11 cellular contexts compared by ENCODE assay signal in the genomic region with DNA sequence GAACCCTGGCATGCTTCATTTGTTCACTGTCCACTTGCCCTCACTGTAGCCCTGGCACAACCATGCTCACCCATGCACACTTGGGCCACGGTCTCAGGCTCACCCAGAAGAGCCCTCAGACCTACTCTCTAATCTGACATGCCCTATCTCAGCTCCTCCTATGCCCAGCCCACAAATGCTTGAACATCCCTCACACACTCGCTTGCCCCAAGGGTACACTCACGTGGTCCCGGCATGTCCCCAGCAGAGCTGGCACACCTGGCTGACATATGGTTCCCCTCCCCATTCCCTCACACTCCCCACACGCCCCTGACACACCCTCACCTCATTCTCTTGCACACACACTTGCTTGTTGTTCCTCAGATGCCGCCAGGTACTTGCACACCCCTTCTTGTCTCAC.
"Had no signal": no experiment of that assay in that cellular context is flagged by ENCODE, and none has a peak within 500 bp of the region (broad histone marks: within the 10 kb centered on the region; RNA-seq: fewer than 3 reads in every experiment).

No MANE protein-coding gene starts in this region.

- H2AFZ ChIP-seq: hepatocyte had no signal

- H3K27ac ChIP-seq: colonic mucosa, hepatocyte, SK-N-MC, transverse colon had no signal

- H3K9me3 ChIP-seq: colonic mucosa, transverse colon had no signal

- H3K36me3 ChIP-seq: colonic mucosa, transverse colon had no signal

- DNase-seq: activated CD4-positive, alpha-beta T cell treated with anti-CD3 and anti-CD28 coated beads, Interleukin-2, amount 50 U/mL, for 4 hours; activated naive CD4-positive, alpha-beta T cell treated with Interleukin-2 at 50 U/mL for 16 hours; activated T-cell treated with anti-CD3 and anti-CD28 coated beads, Interleukin-2, amount 50 U/mL, for 72 hours; colonic mucosa; effector CD8-positive, alpha-beta T cell; right cardiac atrium; transverse colon had no signal

- H3K4me3 ChIP-seq: colonic mucosa, hepatocyte, SK-N-MC, smooth muscle cell, transverse colon had no signal

- H3K4me1 ChIP-seq: colonic mucosa had no signal

- H3K9me3 Mint-ChIP-seq: activated T-cell treated with anti-CD3 and anti-CD28 coated beads, Interleukin-2, amount 50 U/mL, for 72 hours had no signal

- H3K79me2 ChIP-seq: hepatocyte had no signal

- ATAC-seq: activated T-cell treated with anti-CD3 and anti-CD28 coated beads, Interleukin-2, amount 50 U/mL, for 72 hours; left ventricle myocardium superior had no signal

- H3K4me2 ChIP-seq: hepatocyte, smooth muscle cell had no signal

- H3K27ac Mint-ChIP-seq: activated T-cell treated with anti-CD3 and anti-CD28 coated beads, Interleukin-2, amount 50 U/mL, for 72 hours had no signal
